Comparison of ENCODE assay signal across 9 cellular contexts in the genomic region with DNA sequence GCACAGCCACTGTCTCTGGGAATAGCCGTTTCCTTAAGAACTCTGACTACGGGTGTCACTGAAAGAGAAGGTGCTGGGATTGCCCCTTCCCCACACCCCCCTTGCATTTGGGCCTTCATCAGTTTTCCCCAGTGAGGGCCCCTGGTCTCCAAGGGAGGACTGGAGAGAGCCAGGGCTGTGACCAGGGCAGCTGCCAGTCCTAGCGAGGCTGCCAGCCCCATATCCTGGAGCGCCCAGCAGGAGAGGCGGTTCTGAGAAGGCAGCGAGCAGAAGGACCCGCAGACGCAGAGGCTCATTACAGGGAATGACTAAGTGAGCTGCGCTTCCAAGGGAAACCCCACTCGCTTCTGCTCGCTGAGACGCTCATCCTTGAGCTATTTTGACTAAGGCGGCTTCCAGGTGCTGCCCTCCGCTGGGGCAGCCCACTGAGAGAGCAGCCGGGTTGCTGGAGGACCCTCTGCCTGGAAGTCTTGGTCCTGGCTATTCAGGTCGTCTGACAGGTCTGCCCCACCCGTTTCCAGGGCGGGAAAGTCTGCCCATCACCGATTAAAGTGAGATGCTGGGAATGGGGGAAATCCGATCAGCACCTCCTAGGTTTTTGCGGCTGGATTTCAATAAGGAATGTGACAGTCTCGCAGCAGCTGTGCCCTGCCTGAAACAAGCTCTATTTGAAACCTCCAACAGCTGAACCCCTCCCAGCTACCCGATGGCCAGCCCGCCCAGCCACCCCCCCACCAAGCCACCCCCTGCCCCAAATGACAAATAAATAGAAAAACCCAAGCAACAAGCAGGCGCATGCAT. TPM values are rescaled to one million over a fixed set of nuclear protein-coding genes. Genes with fewer than 3 reads are reported as not detected.
DNase-seq lines count a peak whose midpoint lies in the region; ATAC-seq and TF ChIP-seq lines count a peak whose summit lies in the region.
"Had no signal": no experiment of that assay in that cellular context is flagged by ENCODE, and none has a peak within 500 bp of the region (broad histone marks: within the 10 kb centered on the region; RNA-seq: fewer than 3 reads in every experiment).

No MANE protein-coding gene starts in this region.

- H3K9me3 ChIP-seq in OCI-LY1 (ENCODE audit: low read length) (no peaks in the 10 kb centered on the region), skeletal muscle tissue (ENCODE audit: control insufficient read depth in 3 of 3, low read length in 3 of 3) (no peaks in the 10 kb centered on the region), MM.1S (replicated peaks; ENCODE audit: insufficient read depth, low read length) (no peaks in the 10 kb centered on the region)
- H3K9me3 ChIP-seq: right lobe of liver had no signal

- peaks cover 76% of the 10 kb centered on the region for H3K27me3 Mint-ChIP-seq in activated CD8-positive, alpha-beta memory T cell treated with anti-CD3 and anti-CD28 coated beads, Interleukin-2, amount 10 ng/mL, durations not matched to agents 7 days and 5 days

- no peaks in the 10 kb centered on the region for H3K9me3 Mint-ChIP-seq in activated CD8-positive, alpha-beta memory T cell treated with anti-CD3 and anti-CD28 coated beads, Interleukin-2, amount 10 ng/mL, durations not matched to agents 7 days and 5 days (ENCODE audit: low read depth)

- no peaks in the 10 kb centered on the region for H3K9me2 ChIP-seq in OCI-LY1 (ENCODE audit: low read depth, low read length)
- H3K9me2 ChIP-seq in MM.1S (replicated peaks; ENCODE audit: insufficient read depth, low read length): no peaks in the 10 kb centered on the region

- H3K27ac Mint-ChIP-seq in activated CD8-positive, alpha-beta memory T cell treated with anti-CD3 and anti-CD28 coated beads, Interleukin-2, amount 10 ng/mL, durations not matched to agents 7 days and 5 days: no peak overlapping the region

- H3K4me1 Mint-ChIP-seq in activated CD8-positive, alpha-beta memory T cell treated with anti-CD3 and anti-CD28 coated beads, Interleukin-2, amount 10 ng/mL, durations not matched to agents 7 days and 5 days: peaks cover 42% of the 10 kb centered on the region

- no peak for ATAC-seq in GM21360 (IDR thresholded peaks at IDR 0.05; ENCODE audit: unreplicated experiment)
- ATAC-seq in activated CD8-positive, alpha-beta memory T cell treated with anti-CD3 and anti-CD28 coated beads, Interleukin-2, amount 10 ng/mL, durations not matched to agents 7 days and 5 days: no peak
- ATAC-seq: right lobe of liver had no signal

- H3K36me3 ChIP-seq in OCI-LY1 (ENCODE audit: insufficient read depth, low read length): no peaks in the 10 kb centered on the region
- H3K36me3 ChIP-seq in skeletal muscle tissue (ENCODE audit: control insufficient read depth in 3 of 3, insufficient read depth in 3 of 3, low read length in 3 of 3): no peaks in the 10 kb centered on the region
- H3K36me3 ChIP-seq in MM.1S (replicated peaks; ENCODE audit: insufficient read depth, low read length): no peaks in the 10 kb centered on the region
- H3K36me3 ChIP-seq: right lobe of liver had no signal

- DNase-seq in NCI-H146 (lab: John Stamatoyannopoulos, UW): peak; percentile 56
- no peak for DNase-seq in NCI-H146 treated with DMSO at 0.1 percent for 48 hours (lab: John Stamatoyannopoulos, UW; ENCODE audit: unreplicated experiment)
- peak; percentile 27 for DNase-seq in fibroblast of villous mesenchyme (ENCODE audit: low read depth)
- DNase-seq in MM.1S: no peak
- no peak for DNase-seq in activated CD8-positive, alpha-beta memory T cell treated with anti-CD3 and anti-CD28 coated beads, Interleukin-2, amount 10 ng/mL, durations not matched to agents 7 days and 5 days

- CTCF ChIA-PET in activated CD8-positive, alpha-beta memory T cell treated with anti-CD3 and anti-CD28 coated beads, Interleukin-2, amount 10 ng/mL, durations not matched to agents 7 days and 5 days (lab: Charles Lee): interaction anchor here (0.8 to 1.8 kb wide), 6 partner anchors 11 to 211 kb away, joined by 3 to 5 read pairs (median 4); no protein-coding TSS in a partner anchor

- H3K4me3 ChIP-seq in OCI-LY1 (ENCODE audit: low read depth, low read length, poor library complexity, severe bottlenecking): peak overlapping the region; percentile 48
- no peak overlapping the region for H3K4me3 ChIP-seq in fibroblast of villous mesenchyme (ENCODE audit: low read depth, low read length)
- H3K4me3 ChIP-seq in skeletal muscle tissue (ENCODE audit: low read length in 3 of 3): peak overlapping the region; percentile 78 to 88 (median 80)
- H3K4me3 ChIP-seq in MM.1S (ENCODE audit: low read length): no peak overlapping the region
- H3K4me3 ChIP-seq: right lobe of liver had no signal

- H3K27ac ChIP-seq in OCI-LY1 (ENCODE audit: low read depth, low read length, poor library complexity, severe bottlenecking): peak overlapping the region; percentile 98
- H3K27ac ChIP-seq in skeletal muscle tissue (ENCODE audit: low read depth, low read length): peak overlapping the region; percentile 97
- H3K27ac ChIP-seq in MM.1S (ENCODE audit: low read length): no peak overlapping the region
- H3K27ac ChIP-seq: right lobe of liver had no signal

- no peaks in the 10 kb centered on the region for H3K79me2 ChIP-seq in OCI-LY1 (ENCODE audit: insufficient read depth, low read length)
- peaks cover 15% of the 10 kb centered on the region; the same call in 1 of the 2 replicates for H3K79me2 ChIP-seq in MM.1S (ENCODE audit: low read length)

- TF ChIP-seq CTCF in OCI-LY1 (IDR thresholded peaks at IDR 0.05; ENCODE audit: low read length) (no peak), fibroblast of villous mesenchyme (IDR thresholded peaks at IDR 0.05; ENCODE audit: insufficient read depth, low read depth, low read length) (no peak), MM.1S (IDR thresholded peaks at IDR 0.05; ENCODE audit: low read length) (no peak)

- no peaks in the 10 kb centered on the region for H3F3A ChIP-seq in OCI-LY1 (ENCODE audit: insufficient read depth, low read length)
- H3F3A ChIP-seq in MM.1S (ENCODE audit: insufficient read depth, low read length): peaks cover 3% of the 10 kb centered on the region

- no peaks in the 10 kb centered on the region for H3K36me3 Mint-ChIP-seq in activated CD8-positive, alpha-beta memory T cell treated with anti-CD3 and anti-CD28 coated beads, Interleukin-2, amount 10 ng/mL, durations not matched to agents 7 days and 5 days

- H3K4me3 Mint-ChIP-seq in activated CD8-positive, alpha-beta memory T cell treated with anti-CD3 and anti-CD28 coated beads, Interleukin-2, amount 10 ng/mL, durations not matched to agents 7 days and 5 days: no peak overlapping the region

- H4K20me1 ChIP-seq in OCI-LY1 (ENCODE audit: insufficient read depth, low read length) (no peaks in the 10 kb centered on the region), MM.1S (ENCODE audit: insufficient read depth, low read length) (no peaks in the 10 kb centered on the region)

- H3K4me1 ChIP-seq in OCI-LY1 (ENCODE audit: insufficient read depth, low read length, severe bottlenecking) (peaks cover 81% of the 10 kb centered on the region), skeletal muscle tissue (ENCODE audit: control insufficient read depth in 3 of 3, insufficient read depth in 3 of 3, low read length in 3 of 3) (peaks cover 65 to 75% (median 71%) of the 10 kb centered on the region in 3 donors), MM.1S (ENCODE audit: low read length) (peaks cover 46% of the 10 kb centered on the region)

- H2AFZ ChIP-seq in OCI-LY1 (ENCODE audit: low read length) (no peak overlapping the region), MM.1S (ENCODE audit: low read length) (no peak overlapping the region)

- peak overlapping the region; percentile 48 for H3K4me2 ChIP-seq in OCI-LY1 (ENCODE audit: low read length)
- H3K4me2 ChIP-seq in MM.1S (ENCODE audit: low read depth, low read length): no peak overlapping the region

- H3K27me3 ChIP-seq in OCI-LY1 (ENCODE audit: insufficient read depth, low read length) (no peaks in the 10 kb centered on the region), skeletal muscle tissue (ENCODE audit: control insufficient read depth in 3 of 3, insufficient read depth in 3 of 3, low read length in 3 of 3) (no peaks in the 10 kb centered on the region), MM.1S (replicated peaks; ENCODE audit: insufficient read depth, low read length) (no peaks in the 10 kb centered on the region)
- H3K27me3 ChIP-seq: right lobe of liver had no signal

- H3K9ac ChIP-seq in OCI-LY1 (ENCODE audit: low read length) (peak overlapping the region; percentile 61; the same call in 1 of the 2 replicates), skeletal muscle tissue (ENCODE audit: low read depth in 1 of 3, low read length in 3 of 3) (peak overlapping the region; percentile 83 to 91 (median 83)), MM.1S (ENCODE audit: low read length) (no peak overlapping the region)

RNA-seq across cellular contexts. Expression of a gene that starts 2.9 kb away (rescaled TPM):
- not detected in 2 replicates for total RNA-seq in fibroblast of villous mesenchyme
- 3.7 TPM for total RNA-seq in skeletal muscle tissue
- under 1 TPM in 1 of 2 experiments, not detected in 1; 0.02 TPM for total RNA-seq in activated CD8-positive, alpha-beta memory T cell treated with anti-CD3 and anti-CD28 coated beads, Interleukin-2, amount 10 ng/mL, durations not matched to agents 7 days and 5 days

Comparison
In these comparisons a context has a peak if more than half of its experiments do, and no peak if none do; other contexts are left out.
1. DNase-seq: peak in NCI-H146 (single experiment) and fibroblast of villous mesenchyme (single experiment); none in NCI-H146 treated with DMSO at 0.1 percent for 48 hours (single experiment), MM.1S (single experiment) and activated CD8-positive, alpha-beta memory T cell treated with anti-CD3 and anti-CD28 coated beads, Interleukin-2, amount 10 ng/mL, durations not matched to agents 7 days and 5 days (single experiment).
2. H3K4me3 ChIP-seq: peak in OCI-LY1 (single experiment) and skeletal muscle tissue (3 of 3); none in fibroblast of villous mesenchyme (single experiment) and MM.1S (single experiment).